Comparison of ENCODE assay signal across 9 cellular contexts in the genomic region with DNA sequence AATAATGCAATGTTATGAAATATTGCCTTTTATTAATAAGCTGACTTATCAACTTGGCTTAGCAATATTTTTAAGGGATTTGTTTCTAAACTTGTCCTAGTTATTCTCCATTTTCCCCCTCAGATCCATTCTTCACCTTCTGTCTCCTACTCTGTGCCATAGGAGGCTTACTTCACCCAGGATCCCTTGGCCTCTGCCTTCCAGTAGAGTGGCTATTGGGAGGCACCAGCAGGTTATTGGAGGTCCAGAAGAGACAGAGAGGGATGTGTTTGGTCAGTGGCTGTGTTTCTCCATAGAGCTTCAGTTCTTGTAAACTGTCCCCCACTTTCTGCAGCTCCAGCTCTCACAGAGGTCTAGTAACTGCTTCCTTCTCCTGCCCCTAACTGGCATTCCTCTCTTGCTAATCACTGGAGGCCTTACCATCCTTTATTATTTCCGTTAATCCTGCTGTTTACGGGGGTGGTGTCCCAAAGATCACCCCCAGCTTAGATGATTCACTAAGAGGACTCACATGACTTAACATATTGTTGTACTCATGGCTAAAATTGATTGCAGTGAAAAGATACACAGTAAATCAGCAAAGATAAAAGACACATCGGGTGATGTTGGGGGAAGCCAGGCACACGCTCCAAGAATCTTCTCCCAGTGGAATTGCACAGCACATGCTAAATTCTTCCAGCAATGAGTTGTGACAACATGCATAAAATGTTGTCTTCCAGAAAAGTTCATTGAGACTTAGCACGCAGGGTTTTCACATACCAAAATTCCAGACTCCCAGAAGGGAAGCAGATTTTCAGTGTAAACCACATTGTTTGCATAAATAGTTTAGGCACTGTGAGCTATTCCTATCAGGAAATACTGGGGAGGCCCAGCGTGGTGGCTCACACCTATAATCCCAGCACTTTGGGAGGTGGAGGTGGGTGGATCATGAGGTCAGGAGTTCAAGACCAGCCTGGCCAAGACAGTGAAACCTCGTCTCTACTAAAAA.
DNase-seq lines count a peak whose midpoint lies in the region; ATAC-seq and TF ChIP-seq lines count a peak whose summit lies in the region.
"Had no signal": no experiment of that assay in that cellular context is flagged by ENCODE, and none has a peak within 500 bp of the region (broad histone marks: within the 10 kb centered on the region; RNA-seq: fewer than 3 reads in every experiment).

No MANE protein-coding gene starts in this region.

- BruUV-seq in PC-3 (replicated peaks; lab: Mats Ljungman, UMichigan) = no TSS peak

- H3F3A ChIP-seq in PC-3 (ENCODE audit: low read length, unreplicated experiment) = no peaks in the 10 kb centered on the region

- no peaks in the 10 kb centered on the region for H3K27me3 ChIP-seq in PC-3 (ENCODE audit: low read length)

- no peak overlapping the region for H3K4me3 ChIP-seq in PC-3 (ENCODE audit: low read length)
- H3K4me3 ChIP-seq in epithelial cell of esophagus (ENCODE audit: low read length) = no peak overlapping the region

- peak overlapping the region; percentile 16; the same call in 1 of the 2 replicates for H2AFZ ChIP-seq in PC-3 (ENCODE audit: low read length)

- H3K4me1 ChIP-seq in PC-3 (ENCODE audit: insufficient read depth, low read length) = peaks cover 33% of the 10 kb centered on the region

- H3K4me2 ChIP-seq in PC-3 (ENCODE audit: low read length) = peak overlapping the region; percentile 41

- no peaks in the 10 kb centered on the region for H3K4me1 Mint-ChIP-seq in activated CD4-positive, alpha-beta T cell treated with anti-CD3 and anti-CD28 coated beads, Interleukin-2, amount 10 ng/mL, durations not matched to agents 7 days and 5 days

- intact Hi-C loops in PC-3 (cut with micrococcal nuclease) = loop anchor here (1.0 to 5.0 kb wide), 3 partner anchors 41 to 175 kb away; no protein-coding TSS in a partner anchor

- CTCF ChIA-PET in PC-3 (lab: Charles Lee) = interaction anchor here (0.8 to 1.1 kb wide), 2 partner anchors 41 to 388 kb away, joined by 3 to 4 read pairs; no protein-coding TSS in a partner anchor
- CTCF ChIA-PET in activated CD4-positive, alpha-beta T cell treated with anti-CD3 and anti-CD28 coated beads, Interleukin-2, amount 10 ng/mL, durations not matched to agents 7 days and 5 days (lab: Charles Lee) = interaction anchor here (1.0 kb wide), 1 partner anchor 9 kb away, joined by 3 read pairs; no protein-coding TSS in a partner anchor

- ATAC-seq in PC-3 (peak; percentile 88), HG02571 (IDR thresholded peaks at IDR 0.05; ENCODE audit: unreplicated experiment) (no peak), HG02798 (IDR thresholded peaks at IDR 0.05; ENCODE audit: poor library complexity, unreplicated experiment) (no peak)

- H3K27ac ChIP-seq in PC-3 (ENCODE audit: low read length) = peak overlapping the region; percentile 75

- H3K4me3 Mint-ChIP-seq in activated CD4-positive, alpha-beta T cell treated with anti-CD3 and anti-CD28 coated beads, Interleukin-2, amount 10 ng/mL, durations not matched to agents 7 days and 5 days = no peak overlapping the region

- no peaks in the 10 kb centered on the region for H3K9me3 Mint-ChIP-seq in activated CD4-positive, alpha-beta T cell treated with anti-CD3 and anti-CD28 coated beads, Interleukin-2, amount 10 ng/mL, durations not matched to agents 7 days and 5 days

- H3K79me2 ChIP-seq in PC-3 (ENCODE audit: low read length) = no peaks in the 10 kb centered on the region

- DNase-seq in Caki2 (ENCODE audit: low read depth) = peak; percentile 86
- peak; percentile 80 for DNase-seq in PC-3
- DNase-seq in epithelial cell of esophagus (ENCODE audit: low read depth) = peak; percentile 61
- DNase-seq in non-pigmented ciliary epithelial cell (ENCODE audit: low read depth) = peak; percentile 88
- DNase-seq in activated CD4-positive, alpha-beta T cell treated with anti-CD3 and anti-CD28 coated beads, Interleukin-2, amount 10 ng/mL, durations not matched to agents 7 days and 5 days = no peak
- no peak for DNase-seq in NCI-H146 (lab: John Stamatoyannopoulos, UW)
- DNase-seq: Right ventricle myocardium superior had no signal

- H3K9me2 ChIP-seq in PC-3 (replicated peaks; ENCODE audit: low read length) = no peaks in the 10 kb centered on the region

- H3K9ac ChIP-seq in PC-3 (ENCODE audit: low read length) = 0 out of 2 replicates have a peak overlapping the region, but pooled peaks have one; percentile 3

- POLR2A ChIA-PET in PC-3 (lab: Charles Lee; ENCODE audit: unreplicated experiment) = interaction anchor here (0.6 kb wide), 1 partner anchor 427 kb away, joined by 8 read pairs; no protein-coding TSS in a partner anchor
- POLR2A ChIA-PET in activated CD4-positive, alpha-beta T cell treated with anti-CD3 and anti-CD28 coated beads, Interleukin-2, amount 10 ng/mL, durations not matched to agents 7 days and 5 days (lab: Charles Lee) = no interaction called here

- H3K36me3 ChIP-seq in PC-3 (ENCODE audit: low read depth, low read length) = no peaks in the 10 kb centered on the region

- TF ChIP-seq CTCF in PC-3 (conservative IDR thresholded peaks at IDR 0.05; ENCODE audit: low read depth, low read length) (no peak), epithelial cell of esophagus (IDR thresholded peaks at IDR 0.05; ENCODE audit: insufficient read depth, low read depth, low read length, missing control alignments) (no peak)

- in situ Hi-C loops in Caki2 (cut with HindIII; ENCODE audit: low pct_unique_long_range_greater_than_20kb, low sequenced_read_pairs) = loop anchor here (25.0 kb wide), 1 partner anchor 490 kb away; no protein-coding TSS in a partner anchor

- no peaks in the 10 kb centered on the region for H3K36me3 Mint-ChIP-seq in activated CD4-positive, alpha-beta T cell treated with anti-CD3 and anti-CD28 coated beads, Interleukin-2, amount 10 ng/mL, durations not matched to agents 7 days and 5 days (ENCODE audit: low read depth)

- peaks cover 38% of the 10 kb centered on the region for H3K27me3 Mint-ChIP-seq in activated CD4-positive, alpha-beta T cell treated with anti-CD3 and anti-CD28 coated beads, Interleukin-2, amount 10 ng/mL, durations not matched to agents 7 days and 5 days

- no peaks in the 10 kb centered on the region for H4K20me1 ChIP-seq in PC-3 (ENCODE audit: low read length)

- peaks cover 9% of the 10 kb centered on the region for H3K9me3 ChIP-seq in PC-3 (ENCODE audit: low read length)

- no peak overlapping the region for H3K27ac Mint-ChIP-seq in activated CD4-positive, alpha-beta T cell treated with anti-CD3 and anti-CD28 coated beads, Interleukin-2, amount 10 ng/mL, durations not matched to agents 7 days and 5 days

Comparison
In these comparisons a context has a peak if more than half of its experiments do, and no peak if none do; other contexts are left out.
1. DNase-seq: peak in Caki2 (single experiment), PC-3 (single experiment), epithelial cell of esophagus (single experiment) and non-pigmented ciliary epithelial cell (single experiment); none in activated CD4-positive, alpha-beta T cell treated with anti-CD3 and anti-CD28 coated beads, Interleukin-2, amount 10 ng/mL, durations not matched to agents 7 days and 5 days (single experiment) and NCI-H146 (single experiment).